Comparison of ENCODE assay signal across 1 cellular context in genomic region chr20:53652090-53652858, GRCh38.
TF ChIP-seq lines count a peak whose summit lies in the region.

No MANE protein-coding gene starts in this region.

TF ChIP-seq in HepG2, 621 proteins besides CTCF, POLR2A, EP300 and RAD21 (continued from another document and continues in another):
- 0 out of 2 replicates have a peak, but pooled peaks have one; percentile 49 for TF ChIP-seq CBX2 (IDR thresholded peaks at IDR 0.05; ENCODE audit: low read depth, low read length)
- no peak for TF ChIP-seq CBX2 (CRISPR knock-in tag; IDR thresholded peaks at IDR 0.05; ENCODE audit: low read depth)
- TF ChIP-seq RERE (CRISPR knock-in tag; IDR thresholded peaks at IDR 0.05; ENCODE audit: low read depth): peak; percentile 83
- peak; percentile 50; the same call in 1 of the 2 replicates for TF ChIP-seq ZNF263 (CRISPR knock-in tag; IDR thresholded peaks at IDR 0.05)
- peak; percentile 95 for TF ChIP-seq ARID2 (CRISPR knock-in tag; IDR thresholded peaks at IDR 0.05; ENCODE audit: borderline replicate concordance)
- peak; percentile 97 for TF ChIP-seq HDAC2 (CRISPR knock-in tag; IDR thresholded peaks at IDR 0.05)
- TF ChIP-seq EEA1 (CRISPR knock-in tag; IDR thresholded peaks at IDR 0.05; ENCODE audit: borderline replicate concordance): no peak
- no peak for TF ChIP-seq THAP7 (CRISPR knock-in tag; IDR thresholded peaks at IDR 0.05)
- no peak for TF ChIP-seq HMGA1 (CRISPR knock-in tag; conservative IDR thresholded peaks at IDR 0.05)
- TF ChIP-seq ELF3 (CRISPR knock-in tag; IDR thresholded peaks at IDR 0.05): peak; percentile 95
- peak; percentile 80; the same call in 1 of the 2 replicates for TF ChIP-seq ETV5 (CRISPR knock-in tag; IDR thresholded peaks at IDR 0.05; ENCODE audit: borderline replicate concordance)
- peak; percentile 35; the same call in 1 of the 2 replicates for TF ChIP-seq ZNF878 (CRISPR knock-in tag; IDR thresholded peaks at IDR 0.05)
- no peak for TF ChIP-seq ZNF253 (CRISPR knock-in tag; IDR thresholded peaks at IDR 0.05; ENCODE audit: borderline replicate concordance)
- no peak for TF ChIP-seq WIZ (CRISPR knock-in tag; IDR thresholded peaks at IDR 0.05)
- no peak for TF ChIP-seq ISX (CRISPR knock-in tag; conservative IDR thresholded peaks at IDR 0.05)
- TF ChIP-seq ELK4 (CRISPR knock-in tag; IDR thresholded peaks at IDR 0.05; ENCODE audit: borderline replicate concordance): no peak
- TF ChIP-seq SNAPC2 (CRISPR knock-in tag; IDR thresholded peaks at IDR 0.05): peak; percentile 97
- TF ChIP-seq REST (IDR thresholded peaks at IDR 0.05; ENCODE audit: borderline replicate concordance in 1 of 2, low read depth in 1 of 2, low read length in 2 of 2): peak in 1 of 2 experiments; percentile 68; a peak in 2 of 4 replicates
- TF ChIP-seq MAF1 (CRISPR knock-in tag; IDR thresholded peaks at IDR 0.05; ENCODE audit: borderline replicate concordance): no peak
- peak; percentile 71 for TF ChIP-seq TFAP4 (IDR thresholded peaks at IDR 0.05; ENCODE audit: borderline replicate concordance, low read depth)
- TF ChIP-seq TOPORS (CRISPR knock-in tag; IDR thresholded peaks at IDR 0.05): 0 out of 2 replicates have a peak, but pooled peaks have one; percentile 66
- TF ChIP-seq ZNF841 (CRISPR knock-in tag; IDR thresholded peaks at IDR 0.05; ENCODE audit: borderline replicate concordance): no peak
- TF ChIP-seq ZNF580 (CRISPR knock-in tag; IDR thresholded peaks at IDR 0.05; ENCODE audit: borderline replicate concordance, low read depth): 0 out of 2 replicates have a peak, but pooled peaks have one; percentile 76
- no peak for TF ChIP-seq NFATC3 (CRISPR knock-in tag; IDR thresholded peaks at IDR 0.05)
- TF ChIP-seq FOSL2 (CRISPR knock-in tag; IDR thresholded peaks at IDR 0.05): 0 out of 2 replicates have a peak, but pooled peaks have one; percentile 37
- TF ChIP-seq ZNF773 (CRISPR knock-in tag; IDR thresholded peaks at IDR 0.05; ENCODE audit: borderline replicate concordance): no peak
- TF ChIP-seq TBX3 (IDR thresholded peaks at IDR 0.05; ENCODE audit: borderline replicate concordance): peak; percentile 70; the same call in 1 of the 2 replicates
- peak; percentile 71; the same call in 1 of the 2 replicates for TF ChIP-seq ZNF34 (CRISPR knock-in tag; IDR thresholded peaks at IDR 0.05; ENCODE audit: borderline replicate concordance)
- TF ChIP-seq ZBTB2 (CRISPR knock-in tag; IDR thresholded peaks at IDR 0.05; ENCODE audit: low read depth): no peak; the same call in 1 of the 2 replicates
- peak; percentile 99 for TF ChIP-seq ZBTB39 (CRISPR knock-in tag; IDR thresholded peaks at IDR 0.05)
- TF ChIP-seq CENPBD1 (CRISPR knock-in tag; IDR thresholded peaks at IDR 0.05; ENCODE audit: borderline replicate concordance, low read depth): no peak
- peak; percentile 76; the same call in 1 of the 2 replicates for TF ChIP-seq TGIF2 (CRISPR knock-in tag; IDR thresholded peaks at IDR 0.05)
- peak; percentile 80 for TF ChIP-seq KDM6A (CRISPR knock-in tag; IDR thresholded peaks at IDR 0.05; ENCODE audit: low read depth)
- peak; percentile 97 for TF ChIP-seq PITX1 (CRISPR knock-in tag; IDR thresholded peaks at IDR 0.05)
- no peak for TF ChIP-seq NONO (IDR thresholded peaks at IDR 0.05)
- peak; percentile 78 for TF ChIP-seq NONO (CRISPR knock-in tag; conservative IDR thresholded peaks at IDR 0.05)
- peak; percentile 99 for TF ChIP-seq MED1 (CRISPR knock-in tag; IDR thresholded peaks at IDR 0.05)
- TF ChIP-seq ZNF331 (CRISPR knock-in tag; IDR thresholded peaks at IDR 0.05): peak; percentile 70; the same call in 1 of the 2 replicates
- peak; percentile 98; the same call in 1 of the 2 replicates for TF ChIP-seq ZNF784 (CRISPR knock-in tag; IDR thresholded peaks at IDR 0.05; ENCODE audit: borderline replicate concordance)
- peak; percentile 95 for TF ChIP-seq ZNF710 (CRISPR knock-in tag; IDR thresholded peaks at IDR 0.05; ENCODE audit: borderline replicate concordance)
- TF ChIP-seq SOX6 (IDR thresholded peaks at IDR 0.05): no peak
- TF ChIP-seq SOX6 (CRISPR knock-in tag; IDR thresholded peaks at IDR 0.05): peak; percentile 94
- TF ChIP-seq TAF1 (CRISPR knock-in tag; IDR thresholded peaks at IDR 0.05): 0 out of 2 replicates have a peak, but pooled peaks have one; percentile 46
- peak; percentile 87 for TF ChIP-seq FOXA3 (CRISPR knock-in tag; IDR thresholded peaks at IDR 0.05)
